In the genomic region with DNA sequence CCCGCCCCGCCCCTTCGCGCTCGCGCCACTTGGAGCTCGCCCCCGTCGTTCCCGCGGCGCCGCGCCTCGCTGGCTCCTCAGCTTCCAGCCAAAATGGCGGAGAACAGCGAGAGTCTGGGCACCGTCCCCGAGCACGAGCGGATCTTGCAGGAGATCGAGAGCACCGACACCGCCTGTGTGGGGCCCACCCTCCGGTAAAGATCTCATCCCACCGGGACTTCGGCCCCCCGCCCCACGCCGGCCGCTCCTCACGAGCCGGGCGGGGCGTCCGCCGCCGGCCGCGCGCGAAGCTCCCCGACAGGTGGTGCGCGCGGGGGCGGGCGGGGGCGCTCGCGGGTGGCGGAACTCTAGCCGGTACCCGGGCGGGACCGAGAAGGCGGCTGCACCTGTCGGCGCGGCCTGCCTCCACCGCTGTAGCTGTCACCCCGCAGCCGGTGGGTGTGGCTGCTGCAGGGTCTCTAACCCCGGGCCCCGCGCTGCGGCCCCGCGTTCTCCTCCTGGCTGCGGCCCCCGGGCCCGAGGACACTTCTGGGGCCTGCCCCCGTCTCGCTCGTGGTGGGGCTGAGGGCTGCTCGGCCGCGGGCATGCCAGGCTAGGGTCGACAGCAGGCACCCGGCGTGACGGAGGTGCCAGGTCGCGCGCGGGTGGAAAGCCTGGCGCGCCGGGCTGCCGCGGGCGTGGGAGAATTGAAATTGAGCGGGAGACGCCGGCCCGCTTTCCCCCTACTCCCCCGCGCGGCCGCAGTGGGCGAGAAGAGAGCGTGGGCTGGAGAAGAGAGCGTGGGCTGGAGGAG, we compare ENCODE assay signal across 8 cellular contexts. TPM values are rescaled to one million over a fixed set of nuclear protein-coding genes. Genes with fewer than 3 reads are reported as not detected.
DNase-seq lines count a peak whose midpoint lies in the region; ATAC-seq, FAIRE-seq and TF ChIP-seq lines count a peak whose summit lies in the region.

A gene with protein sequence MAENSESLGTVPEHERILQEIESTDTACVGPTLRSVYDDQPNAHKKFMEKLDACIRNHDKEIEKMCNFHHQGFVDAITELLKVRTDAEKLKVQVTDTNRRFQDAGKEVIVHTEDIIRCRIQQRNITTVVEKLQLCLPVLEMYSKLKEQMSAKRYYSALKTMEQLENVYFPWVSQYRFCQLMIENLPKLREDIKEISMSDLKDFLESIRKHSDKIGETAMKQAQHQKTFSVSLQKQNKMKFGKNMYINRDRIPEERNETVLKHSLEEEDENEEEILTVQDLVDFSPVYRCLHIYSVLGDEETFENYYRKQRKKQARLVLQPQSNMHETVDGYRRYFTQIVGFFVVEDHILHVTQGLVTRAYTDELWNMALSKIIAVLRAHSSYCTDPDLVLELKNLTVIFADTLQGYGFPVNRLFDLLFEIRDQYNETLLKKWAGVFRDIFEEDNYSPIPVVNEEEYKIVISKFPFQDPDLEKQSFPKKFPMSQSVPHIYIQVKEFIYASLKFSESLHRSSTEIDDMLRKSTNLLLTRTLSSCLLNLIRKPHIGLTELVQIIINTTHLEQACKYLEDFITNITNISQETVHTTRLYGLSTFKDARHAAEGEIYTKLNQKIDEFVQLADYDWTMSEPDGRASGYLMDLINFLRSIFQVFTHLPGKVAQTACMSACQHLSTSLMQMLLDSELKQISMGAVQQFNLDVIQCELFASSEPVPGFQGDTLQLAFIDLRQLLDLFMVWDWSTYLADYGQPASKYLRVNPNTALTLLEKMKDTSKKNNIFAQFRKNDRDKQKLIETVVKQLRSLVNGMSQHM (plus strand): TSS at position 80 of the 793 bp plus-strand sequence. CDS start 14 bp downstream, at position 94.

- peak within 1 kb of the TSS; percentile 94 for H3K9ac ChIP-seq in SU-DHL-6 (ENCODE audit: low read length)

- ATAC-seq in pancreas: peak; percentile 91 to 95 (median 94)

- peak; percentile 90 for DNase-seq in GM06990 (ENCODE audit: extremely low read depth, insufficient read length)
- peak; percentile 87 for DNase-seq in H7
- peak; percentile 75 for DNase-seq in M059J (ENCODE audit: low read depth)
- DNase-seq in activated naive CD8-positive, alpha-beta T cell treated with anti-CD3 and anti-CD28 coated beads for 36 hours: peak; percentile 84
- DNase-seq in head of caudate nucleus: peak; percentile 44 to 93 (median 82)
- peak; percentile 81 to 93 (median 88) for DNase-seq in pancreas

- peaks cover 3% of the 10 kb centered on the region for H3K36me3 Mint-ChIP-seq in activated naive CD8-positive, alpha-beta T cell treated with anti-CD3 and anti-CD28 coated beads for 36 hours

- 0 out of 2 replicates have a peak, but pooled peaks cover 5% of the 10 kb centered on the region for H3K79me2 ChIP-seq in SU-DHL-6 (ENCODE audit: insufficient read depth, low read length)

- peak within 1 kb of the TSS; percentile 96 for H3K4me2 ChIP-seq in SU-DHL-6 (ENCODE audit: low read depth, low read length, poor library complexity, severe bottlenecking)

- intact Hi-C loops in head of caudate nucleus (cut with DNase I): loop anchor here (5.0 to 10.0 kb wide), 2 partner anchors 34 to 254 kb away; partner anchors contain the start of gene KIF11
- intact Hi-C loops in pancreas (cut with DNase I): no loop called here

- TF ChIP-seq CTCF in GM06990 (IDR thresholded peaks at IDR 0.05; ENCODE audit: insufficient read depth, low read length, poor library complexity, severe bottlenecking) (no peak), SU-DHL-6 (IDR thresholded peaks at IDR 0.05; ENCODE audit: insufficient read depth, low read length, poor library complexity, severe bottlenecking) (no peak), pancreas (IDR thresholded peaks at IDR 0.05) (no peak)

- no peaks in the 10 kb centered on the region for H3K9me3 ChIP-seq in SU-DHL-6 (ENCODE audit: insufficient read depth, low read length)
- no peaks in the 10 kb centered on the region for H3K9me3 ChIP-seq in pancreas
- no peaks in the 10 kb centered on the region for H3K9me3 ChIP-seq in thymus (ENCODE audit: control insufficient read depth)

- peaks cover 1% of the 10 kb centered on the region for H3K9me3 Mint-ChIP-seq in activated naive CD8-positive, alpha-beta T cell treated with anti-CD3 and anti-CD28 coated beads for 36 hours

- H3K27me3 ChIP-seq in GM06990 (replicated peaks; ENCODE audit: control insufficient read depth, insufficient read depth, low read length) (no peaks in the 10 kb centered on the region), H7 (ENCODE audit: control insufficient read depth, insufficient read depth, low read length) (peaks cover 18% of the 10 kb centered on the region), SU-DHL-6 (ENCODE audit: low read length) (no peaks in the 10 kb centered on the region), pancreas (no peaks in the 10 kb centered on the region), thymus (ENCODE audit: control insufficient read depth, insufficient read depth) (no peaks in the 10 kb centered on the region)

- peaks cover 38% of the 10 kb centered on the region for H3K4me1 Mint-ChIP-seq in activated naive CD8-positive, alpha-beta T cell treated with anti-CD3 and anti-CD28 coated beads for 36 hours

- H3K4me3 ChIP-seq in GM06990 (replicated peaks; ENCODE audit: low read depth, low read length) (peak within 1 kb of the TSS; percentile 80), H7 (ENCODE audit: insufficient read depth, low read depth, low read length) (peak within 1 kb of the TSS; percentile 69), SU-DHL-6 (ENCODE audit: insufficient read depth, low read length, poor library complexity, severe bottlenecking) (peak within 1 kb of the TSS; percentile 93), pancreas (peak within 1 kb of the TSS; percentile 80 to 99 (median 91)), thymus (ENCODE audit: low read length) (peak within 1 kb of the TSS; percentile 91)

- no peaks in the 10 kb centered on the region for H3K9me2 ChIP-seq in SU-DHL-6 (replicated peaks; ENCODE audit: insufficient read depth, low read length)

- peak within 1 kb of the TSS; percentile 69 for H3K27ac ChIP-seq in SU-DHL-6 (ENCODE audit: low read depth, low read length)
- H3K27ac ChIP-seq in pancreas: peak within 1 kb of the TSS; percentile 46 to 91 (median 87)
- H3K27ac ChIP-seq in thymus (ENCODE audit: low read depth): peak within 1 kb of the TSS; percentile 99

- peak within 1 kb of the TSS; percentile 98 for H2AFZ ChIP-seq in SU-DHL-6 (ENCODE audit: low read depth, low read length, severe bottlenecking)

- FAIRE-seq in pancreas (lab: Jason Lieb, UNC): no peak

- H3K27me3 Mint-ChIP-seq in activated naive CD8-positive, alpha-beta T cell treated with anti-CD3 and anti-CD28 coated beads for 36 hours: no peaks in the 10 kb centered on the region

- H3K27ac Mint-ChIP-seq in activated naive CD8-positive, alpha-beta T cell treated with anti-CD3 and anti-CD28 coated beads for 36 hours: peak within 1 kb of the TSS; percentile 81

- H3F3A ChIP-seq in SU-DHL-6 (ENCODE audit: insufficient read depth): peaks cover 24% of the 10 kb centered on the region

- no peaks in the 10 kb centered on the region for H3K36me3 ChIP-seq in GM06990 (ENCODE audit: control insufficient read depth, insufficient read depth, low read length)
- no peaks in the 10 kb centered on the region for H3K36me3 ChIP-seq in H7 (replicated peaks; ENCODE audit: control insufficient read depth, insufficient read depth, low read length)
- H3K36me3 ChIP-seq in SU-DHL-6 (ENCODE audit: low read length): no peaks in the 10 kb centered on the region
- H3K36me3 ChIP-seq in pancreas: no peaks in the 10 kb centered on the region
- no peaks in the 10 kb centered on the region for H3K36me3 ChIP-seq in thymus (ENCODE audit: control insufficient read depth, insufficient read depth)

- H4K20me1 ChIP-seq in SU-DHL-6 (ENCODE audit: low read depth, low read length): 0 out of 2 replicates have a peak, but pooled peaks cover 7% of the 10 kb centered on the region

- H3K4me3 Mint-ChIP-seq in activated naive CD8-positive, alpha-beta T cell treated with anti-CD3 and anti-CD28 coated beads for 36 hours: peak within 1 kb of the TSS; percentile 85

- H3K4me1 ChIP-seq in pancreas (peaks cover 0 to 11% (median 4%) of the 10 kb centered on the region in 3 donors), thymus (ENCODE audit: control insufficient read depth, insufficient read depth, low read length) (peaks cover 3% of the 10 kb centered on the region)

- WGBS in pancreas, 2 donors: 1% methylated on average over 75 to 103 of the region's 103 CpGs
- under 1% methylated on average over 103 of the region's 103 CpGs for WGBS in thymus

RNA-seq across cellular contexts. Expression of the gene that starts here (rescaled TPM):
- 6.2 and 13.6 TPM in 2 replicates for total RNA-seq in H7 (2014; rRNA removed; shearing (Covaris generic))
- 9.1 and 12.6 TPM in 2 replicates for total RNA-seq in M059J (2014; rRNA removed; shearing (Covaris generic))
- 10 to 100 TPM; 11.9 to 12.4 TPM for total RNA-seq in activated naive CD8-positive, alpha-beta T cell treated with anti-CD3 and anti-CD28 coated beads for 36 hours
- 10 to 100 TPM in 1 of 6 donors, 1 to 10 TPM in 5; 4.2 to 10.3 (median 7.7) TPM for total RNA-seq in pancreas
- 1 to 10 TPM; 5.0 to 7.2 TPM for polyA plus RNA-seq in pancreas
- 10.6 TPM for polyA plus RNA-seq in thymus

Comparison
In these comparisons a context has a peak if more than half of its experiments do, and no peak if none do; other contexts are left out.
1. Peak in every context shown above with its lines: DNase-seq, ATAC-seq, H3K4me3 ChIP-seq and H3K27ac ChIP-seq.